ENCODE assay signal across 16 cellular contexts in genomic region chr1:183699643-183700160, GRCh38. TPM values are rescaled to one million over a fixed set of nuclear protein-coding genes. Genes with fewer than 3 reads are reported as not detected.
DNase-seq lines count a peak whose midpoint lies in the region; ATAC-seq and TF ChIP-seq lines count a peak whose summit lies in the region.
"Had no signal": no experiment of that assay in that cellular context is flagged by ENCODE, and none has a peak within 500 bp of the region (broad histone marks: within the 10 kb centered on the region; RNA-seq: fewer than 3 reads in every experiment).

No MANE protein-coding gene starts in this region.

- H3K36me3 ChIP-seq in left lung, result no peaks in the 10 kb centered on the region
- H3K36me3 ChIP-seq: left ventricle myocardium inferior had no signal

- H3K9me3 Mint-ChIP-seq in chondrocyte (ENCODE audit: low read depth) (no peaks in the 10 kb centered on the region), HFFc6 (no peaks in the 10 kb centered on the region)
- H3K9me3 Mint-ChIP-seq: T-helper 1 cell treated with Interleukin-12 subunit alpha and Interleukin-12 subunit beta and Interleukin-4 antibody, amounts not matched to agents 30 μg/mL and 1 μg/mL, for 36 hours had no signal

- H3K27me3 ChIP-seq in left lung, result no peaks in the 10 kb centered on the region

- TF ChIP-seq CTCF in chondrocyte (IDR thresholded peaks at IDR 0.05) (no peak), left lung (IDR thresholded peaks at IDR 0.05) (no peak), HFFc6 (IDR thresholded peaks at IDR 0.05) (no peak)

- H3K4me1 ChIP-seq in left lung, result peaks cover 0 to 6% of the 10 kb centered on the region in 2 donors

- H3K4me1 Mint-ChIP-seq in chondrocyte (ENCODE audit: low read depth) (peaks cover 20% of the 10 kb centered on the region), HFFc6 (ENCODE audit: low read depth) (peaks cover 30% of the 10 kb centered on the region)

- DNase-seq in SIG-M5 treated with dmso at 0.1 percent for 504 hours (lab: John Stamatoyannopoulos, UW; ENCODE audit: unreplicated experiment) (peak; percentile 63), SIG-M5 (lab: John Stamatoyannopoulos, UW) (no peak), chondrocyte (ENCODE audit: low spot score) (no peak), left lung (no peak), substantia nigra (lab: John Stamatoyannopoulos, UW) (peak in 1 of 49 donors; percentile 2), activated gamma-delta T cell treated with Interleukin-2 at 50 U/mL for 16 hours (no peak), HFFc6 (no peak)
- DNase-seq: activated CD4-positive, alpha-beta T cell treated with anti-CD3 and anti-CD28 coated beads for 4 hours; activated T-cell treated with anti-CD3 and anti-CD28 coated beads, Interleukin-2, amount 50 U/mL, for 1 hour; left ventricle myocardium inferior; NCI-H1092; NCI-H2227 treated with DMSO at 0.1 percent for 48 hours; nucleus accumbens had no signal

- H3K4me3 Mint-ChIP-seq in chondrocyte (ENCODE audit: unreplicated experiment), result no peak overlapping the region
- H3K4me3 Mint-ChIP-seq in HFFc6, result no peak overlapping the region
- H3K4me3 Mint-ChIP-seq: T-helper 1 cell treated with Interleukin-12 subunit alpha and Interleukin-12 subunit beta and Interleukin-4 antibody, amounts not matched to agents 30 μg/mL and 1 μg/mL, for 36 hours had no signal

- H3K27me3 Mint-ChIP-seq in chondrocyte (ENCODE audit: low read depth) (no peaks in the 10 kb centered on the region), HFFc6 (ENCODE audit: insufficient read depth) (no peaks in the 10 kb centered on the region; the same call in 1 of the 2 replicates)

- no peaks in the 10 kb centered on the region for H3K9me3 ChIP-seq in left lung
- H3K9me3 ChIP-seq: left ventricle myocardium inferior had no signal

- H3K27ac Mint-ChIP-seq in chondrocyte (ENCODE audit: unreplicated experiment), result peak overlapping the region; percentile 69
- no peak overlapping the region for H3K27ac Mint-ChIP-seq in HFFc6
- H3K27ac Mint-ChIP-seq: T-helper 1 cell treated with Interleukin-12 subunit alpha and Interleukin-12 subunit beta and Interleukin-4 antibody, amounts not matched to agents 30 μg/mL and 1 μg/mL, for 36 hours had no signal

- intact Hi-C loops in left lung (cut with DNase I), result no loop called here

- H3K36me3 Mint-ChIP-seq in chondrocyte (ENCODE audit: low read depth), result peaks cover 2% of the 10 kb centered on the region
- H3K36me3 Mint-ChIP-seq in HFFc6 (ENCODE audit: low read depth), result peaks cover 9% of the 10 kb centered on the region; the same call in 1 of the 2 replicates

- no peak overlapping the region for H3K4me3 ChIP-seq in left lung
- H3K4me3 ChIP-seq: left ventricle myocardium inferior had no signal

- H3K27ac ChIP-seq in left lung (peak overlapping the region; percentile 11 to 34), substantia nigra (ENCODE audit: low read depth, low read length, poor library complexity, severe bottlenecking) (peak overlapping the region; percentile 35)
- H3K27ac ChIP-seq: left ventricle myocardium inferior had no signal

- ATAC-seq in left lung (peak; percentile 88), GM18520 (IDR thresholded peaks at IDR 0.05; ENCODE audit: unreplicated experiment) (no peak)

RNA-seq across cellular contexts. Expression of gene APOBEC4, which starts 46.6 kb away (rescaled TPM):
- total RNA-seq in chondrocyte (not detected in 3 replicates), left lung (under 1 TPM; 0.26 to 0.89 TPM)
- total RNA-seq in HFFc6 (2021; fragmentation: NEBNext Ultra II Directional; extraction: Animal tissue kit (Norgen Biotek cat#: 25700)), result not detected
- total RNA-seq: A172 had no signal
